Comparison of ENCODE assay signal across 7 cellular contexts in the genomic region with DNA sequence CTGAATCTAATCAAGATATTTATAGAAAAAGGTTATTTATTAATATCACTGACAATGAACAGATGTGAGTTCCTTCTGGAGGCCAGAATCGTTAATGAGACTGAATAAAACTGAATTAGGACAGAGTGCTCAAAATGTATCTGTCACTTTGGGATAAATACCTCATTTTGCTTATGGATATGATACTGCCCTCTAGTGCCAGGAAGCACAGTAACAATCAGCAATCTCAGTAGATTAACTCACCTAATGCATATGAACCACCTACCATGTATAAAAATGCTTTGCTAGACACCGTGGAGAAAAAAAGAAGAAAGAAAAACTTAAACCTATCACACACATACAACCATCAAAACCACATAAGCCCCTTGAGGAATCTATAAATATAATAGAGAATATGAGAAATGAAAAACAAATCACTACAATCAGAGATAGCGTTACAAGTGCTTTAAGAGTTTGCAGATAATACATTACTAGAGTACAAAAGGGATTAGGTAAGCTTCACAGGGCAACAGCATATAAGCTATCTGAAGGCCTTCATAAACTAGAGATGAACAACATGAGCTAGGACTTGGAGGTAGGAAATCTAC.
DNase-seq lines count a peak whose midpoint lies in the region; ATAC-seq, FAIRE-seq and TF ChIP-seq lines count a peak whose summit lies in the region.

No MANE protein-coding gene starts in this region.

- no peak overlapping the region for H2AFZ ChIP-seq in SK-N-SH (ENCODE audit: low read depth)

- no peak overlapping the region for H3K4me2 ChIP-seq in SK-N-SH

- H3K4me3 ChIP-seq in SK-N-SH (ENCODE audit: low read depth in 2 of 2, low read length in 1 of 2): no peak overlapping the region
- no peak overlapping the region for H3K4me3 ChIP-seq in stomach

- H3K27me3 ChIP-seq in SK-N-SH (ENCODE audit: insufficient read depth) (no peaks in the 10 kb centered on the region), stomach (no peaks in the 10 kb centered on the region)

- no peaks in the 10 kb centered on the region for H3K36me3 ChIP-seq in SK-N-SH (replicated peaks in 1 of 2; ENCODE audit: control insufficient read depth in 1 of 2, insufficient read depth in 2 of 2, low read length in 1 of 2)
- H3K36me3 ChIP-seq in stomach: peaks cover 0 to 10% (median 0%) of the 10 kb centered on the region in 4 donors

- TF ChIP-seq POLR2A in stomach (IDR thresholded peaks at IDR 0.05): no peak

- H4K20me1 ChIP-seq in SK-N-SH (ENCODE audit: insufficient read depth): 0 out of 2 replicates have a peak, but pooled peaks cover 8% of the 10 kb centered on the region

- peaks cover 7 to 24% of the 10 kb centered on the region in 2 experiments; a peak in 2 of 4 replicates for H3K4me1 ChIP-seq in SK-N-SH (ENCODE audit: control insufficient read depth in 1 of 2, insufficient read depth in 2 of 2, low read depth in 1 of 2, low read length in 1 of 2)
- H3K4me1 ChIP-seq in stomach: peaks cover 25 to 65% (median 38%) of the 10 kb centered on the region in 4 donors

- TF ChIP-seq EP300 in SK-N-SH (IDR thresholded peaks at IDR 0.05; ENCODE audit: borderline replicate concordance in 1 of 2, low read depth in 1 of 2, low read length in 1 of 2) (no peak), stomach (IDR thresholded peaks at IDR 0.05) (no peak)

- CTCF ChIA-PET in SK-N-SH (lab: Yijun Ruan, JAX): interaction anchor here (0.6 to 2.0 kb wide), 14 partner anchors 8 to 156 kb away, joined by 3 to 10 read pairs (median 4); no protein-coding TSS in a partner anchor

- intact Hi-C loops in stomach (cut with DNase I; ENCODE audit: low total_unique reads): no loop called here

- WGBS in SK-N-SH (ENCODE audit: low lambda C conversion rate): 37% methylated on average over 3 of the region's 3 CpGs
- WGBS in stomach, 5 donors: 38 to 46% (median 41%) methylated on average over 3 of the region's 3 CpGs

- peak; percentile 55 for TF ChIP-seq RAD21 in SK-N-SH (IDR thresholded peaks at IDR 0.05; ENCODE audit: low read length)

- H3F3A ChIP-seq in SK-N-SH (replicated peaks; ENCODE audit: insufficient read depth): no peaks in the 10 kb centered on the region

- H3K9ac ChIP-seq in SK-N-SH: no peak overlapping the region

- H3K9me3 ChIP-seq in SK-N-SH (no peaks in the 10 kb centered on the region), stomach (no peaks in the 10 kb centered on the region)

- peaks cover 85% of the 10 kb centered on the region for H3K79me2 ChIP-seq in SK-N-SH (ENCODE audit: insufficient read depth)

- FAIRE-seq in D721Med (lab: Jason Lieb, UNC): no peak

- peak overlapping the region in 1 of 2 experiments; percentile 59; a peak in 1 of 4 replicates for H3K27ac ChIP-seq in SK-N-SH (ENCODE audit: low read depth in 2 of 2, low read length in 1 of 2)
- peak overlapping the region in 1 of 5 donors; percentile 21 for H3K27ac ChIP-seq in stomach

- POLR2A ChIA-PET in SK-N-SH (lab: Yijun Ruan, JAX): no interaction called here

- TF ChIP-seq CTCF in D721Med (IDR thresholded peaks at IDR 0.05; ENCODE audit: insufficient read depth, missing control alignments) (peak; percentile 82), SK-N-SH (IDR thresholded peaks at IDR 0.05) (peak; percentile 65), stomach (IDR thresholded peaks at IDR 0.05) (peak in 5 of 7 experiments; percentile 24 to 54 (median 46))

- ATAC-seq in HG02970 (IDR thresholded peaks at IDR 0.05; ENCODE audit: low FRiP score, unreplicated experiment): no peak

- no peaks in the 10 kb centered on the region for H3K9me2 ChIP-seq in SK-N-SH

- DNase-seq in D721Med (ENCODE audit: insufficient read length, low spot score) (no peak), H4 (ENCODE audit: low spot score) (peak; percentile 31), SK-N-SH (peak; percentile 31), fibroblast of peridontal ligament (ENCODE audit: extremely low read depth) (peak; percentile 47), stomach (no peak), GM19240 (ENCODE audit: insufficient read length, low spot score) (no peak)

TF ChIP-seq in SK-N-SH, 30 proteins besides CTCF, POLR2A, EP300 and RAD21:
- 0 out of 2 replicates have a peak, but pooled peaks have one; percentile 7 for TF ChIP-seq PBX3 (IDR thresholded peaks at IDR 0.05)
- peak; percentile 39; the same call in 1 of the 2 replicates for TF ChIP-seq SMC3 (IDR thresholded peaks at IDR 0.05; ENCODE audit: low read depth, low read length)
- no peak for TF ChIP-seq GATA2 (CRISPR knock-in tag; IDR thresholded peaks at IDR 0.05)

Comparison
In these comparisons a context has a peak if more than half of its experiments do, and no peak if none do; other contexts are left out.
1. DNase-seq: peak in H4 (single experiment), SK-N-SH (single experiment) and fibroblast of peridontal ligament (single experiment); none in D721Med (single experiment), stomach (single experiment) and GM19240 (single experiment).
2. Peak in every context shown above with its lines, with median percentiles within 50 percentile points of each other: CTCF ChIP-seq.